ENCODE assay signal across 8 cellular contexts in genomic region chr16:75402821-75403475, GRCh38. TPM values are rescaled to one million over a fixed set of nuclear protein-coding genes. Genes with fewer than 3 reads are reported as not detected.
DNase-seq lines count a peak whose midpoint lies in the region; ATAC-seq, FAIRE-seq and TF ChIP-seq lines count a peak whose summit lies in the region.

No MANE protein-coding gene starts in this region.

- H3K9ac ChIP-seq in MM.1S (ENCODE audit: low read length), result no peak overlapping the region

- no peaks in the 10 kb centered on the region for H3K9me3 Mint-ChIP-seq in activated T-cell treated with anti-CD3 and anti-CD28 coated beads, Interleukin-2, amount 50 U/mL, for 4 hours
- no peaks in the 10 kb centered on the region for H3K9me3 Mint-ChIP-seq in MCF 10A (ENCODE audit: unreplicated experiment)

- H3K4me2 ChIP-seq in MM.1S (ENCODE audit: low read depth, low read length), result no peak overlapping the region

- H3K4me1 ChIP-seq in MM.1S (ENCODE audit: low read length) (no peaks in the 10 kb centered on the region), left lung (peaks cover 8 to 14% of the 10 kb centered on the region in 2 donors)

- no peak for DNase-seq in activated T-cell treated with anti-CD3 and anti-CD28 coated beads, Interleukin-2, amount 50 U/mL, for 4 hours
- no peak for DNase-seq in activated T-cell treated with anti-CD3 and anti-CD28 coated beads, Interleukin-2, amount 50 U/mL, for 48 hours
- DNase-seq in MM.1S (no peak), MCF 10A (ENCODE audit: unreplicated experiment) (peak; percentile 47), left lung (no peak), GM12891 (ENCODE audit: insufficient read length, low spot score) (no peak)

- BruUV-seq in MCF 10A (replicated peaks; lab: Mats Ljungman, UMichigan), result no TSS peak

- peak; percentile 56 to 66 for ATAC-seq in activated T-cell treated with anti-CD3 and anti-CD28 coated beads, Interleukin-2, amount 50 U/mL, for 4 hours
- peak; percentile 76 for ATAC-seq in left lung
- ATAC-seq in HG03378 (IDR thresholded peaks at IDR 0.05; ENCODE audit: unreplicated experiment), result no peak
- no peak for ATAC-seq in GM18502 (IDR thresholded peaks at IDR 0.05; ENCODE audit: poor library complexity, unreplicated experiment)

- TF ChIP-seq CTCF in MM.1S (IDR thresholded peaks at IDR 0.05; ENCODE audit: low read length), result peak; percentile 38
- peak; percentile 56 for TF ChIP-seq CTCF in MCF 10A (IDR thresholded peaks at IDR 0.05; ENCODE audit: unreplicated experiment)
- TF ChIP-seq CTCF in left lung (IDR thresholded peaks at IDR 0.05), result peak; percentile 38 to 45

- no peaks in the 10 kb centered on the region for H3K9me2 ChIP-seq in MM.1S (replicated peaks; ENCODE audit: insufficient read depth, low read length)

- H3K9me3 ChIP-seq in MM.1S (replicated peaks; ENCODE audit: insufficient read depth, low read length) (no peaks in the 10 kb centered on the region), left lung (no peaks in the 10 kb centered on the region)

- no peak overlapping the region for H3K4me3 ChIP-seq in MM.1S (ENCODE audit: low read length)
- H3K4me3 ChIP-seq in left lung, result no peak overlapping the region

- intact Hi-C loops in MCF 10A (cut with micrococcal nuclease), result loop anchor here (1.0 to 5.0 kb wide), 3 partner anchors 18 to 204 kb away; no protein-coding TSS in a partner anchor
- intact Hi-C loops in left lung (cut with DNase I), result no loop called here

- H3K27ac ChIP-seq in MM.1S (ENCODE audit: low read length), result no peak overlapping the region
- peak overlapping the region in 1 of 2 donors; percentile 75 for H3K27ac ChIP-seq in left lung

- no peak overlapping the region for H3K27ac Mint-ChIP-seq in MCF 10A (ENCODE audit: low read depth, unreplicated experiment)

- peaks cover 16% of the 10 kb centered on the region for H3K4me1 Mint-ChIP-seq in activated T-cell treated with anti-CD3 and anti-CD28 coated beads, Interleukin-2, amount 50 U/mL, for 4 hours (ENCODE audit: low read depth)
- peaks cover 5% of the 10 kb centered on the region for H3K4me1 Mint-ChIP-seq in MCF 10A (ENCODE audit: insufficient read depth, unreplicated experiment)

- no peaks in the 10 kb centered on the region for H3K79me2 ChIP-seq in MM.1S (ENCODE audit: low read length)

- CTCF ChIA-PET in MCF 10A (lab: Yijun Ruan, JAX), result interaction anchor here (0.6 to 8.5 kb wide), 21 partner anchors 8 to 1030 kb away, joined by 3 to 117 read pairs (median 4); partner anchors contain the start of gene TMEM170A

- no peak for TF ChIP-seq POLR2A in GM12891 (IDR thresholded peaks at IDR 0.05; ENCODE audit: low read depth, low read length)

- FAIRE-seq in GM12891 (lab: Jason Lieb, UNC), result no peak

- H3K27me3 ChIP-seq in MM.1S (replicated peaks; ENCODE audit: insufficient read depth, low read length), result no peaks in the 10 kb centered on the region
- no peaks in the 10 kb centered on the region for H3K27me3 ChIP-seq in left lung

- H3K36me3 Mint-ChIP-seq in activated T-cell treated with anti-CD3 and anti-CD28 coated beads, Interleukin-2, amount 50 U/mL, for 4 hours (ENCODE audit: insufficient read depth), result peaks cover 13% of the 10 kb centered on the region
- H3K36me3 Mint-ChIP-seq in MCF 10A (ENCODE audit: insufficient read depth, unreplicated experiment), result peaks cover 44% of the 10 kb centered on the region

- H3F3A ChIP-seq in MM.1S (ENCODE audit: insufficient read depth, low read length), result no peaks in the 10 kb centered on the region

- no peak overlapping the region for H2AFZ ChIP-seq in MM.1S (ENCODE audit: low read length)

- POLR2A ChIA-PET in MCF 10A (lab: Yijun Ruan, JAX), result interaction anchor here (1.1 to 2.1 kb wide), 2 partner anchors 25 to 97 kb away, joined by 3 to 8 read pairs; no protein-coding TSS in a partner anchor

- H3K36me3 ChIP-seq in MM.1S (replicated peaks; ENCODE audit: insufficient read depth, low read length), result no peaks in the 10 kb centered on the region
- peaks cover 0 to 18% of the 10 kb centered on the region in 2 donors for H3K36me3 ChIP-seq in left lung

- H3K4me3 Mint-ChIP-seq in activated T-cell treated with anti-CD3 and anti-CD28 coated beads, Interleukin-2, amount 50 U/mL, for 4 hours, result no peak overlapping the region
- H3K4me3 Mint-ChIP-seq in MCF 10A (ENCODE audit: unreplicated experiment), result no peak overlapping the region

- no peaks in the 10 kb centered on the region for H3K27me3 Mint-ChIP-seq in activated T-cell treated with anti-CD3 and anti-CD28 coated beads, Interleukin-2, amount 50 U/mL, for 4 hours (ENCODE audit: low read depth)
- no peaks in the 10 kb centered on the region for H3K27me3 Mint-ChIP-seq in MCF 10A (ENCODE audit: insufficient read depth, unreplicated experiment)

- no peaks in the 10 kb centered on the region for H4K20me1 ChIP-seq in MM.1S (ENCODE audit: insufficient read depth, low read length)

TF ChIP-seq in GM12891, 5 proteins besides CTCF, POLR2A, EP300 and RAD21:
- no peak for TF ChIP-seq POLR2AphosphoS5 (IDR thresholded peaks at IDR 0.05; ENCODE audit: low read depth, low read length)
- TF ChIP-seq PAX5 (IDR thresholded peaks at IDR 0.05; ENCODE audit: insufficient read depth, low read length, severe bottlenecking), result no peak
- no peak for TF ChIP-seq TAF1 (IDR thresholded peaks at IDR 0.05; ENCODE audit: low read depth, low read length)
- TF ChIP-seq SPI1 (IDR thresholded peaks at IDR 0.05; ENCODE audit: low read depth, low read length), result no peak
- TF ChIP-seq POU2F2 (IDR thresholded peaks at IDR 0.05; ENCODE audit: low read depth, low read length), result no peak

RNA-seq across cellular contexts. Expression of gene CFDP1, which starts 30.4 kb away (rescaled TPM):
- 10 to 100 TPM; 28.3 to 33.2 (median 28.6) TPM for total RNA-seq in activated T-cell treated with anti-CD3 and anti-CD28 coated beads, Interleukin-2, amount 50 U/mL, for 4 hours
- total RNA-seq in MCF 10A (2022) (41.3 and 44.7 TPM in 2 replicates), left lung (10 to 100 TPM; 43.4 to 44.5 TPM)
- 43.8 TPM for polyA plus RNA-seq in GM12891 (2012; ENCODE audit: low read depth, missing spikeins)

Comparison
In these comparisons a context has a peak if more than half of its experiments do, and no peak if none do; other contexts are left out.
1. ATAC-seq: peak in activated T-cell treated with anti-CD3 and anti-CD28 coated beads, Interleukin-2, amount 50 U/mL, for 4 hours (2 of 2) and left lung (single experiment); none in HG03378 (single experiment) and GM18502 (single experiment).
2. Peak in every context shown above with its lines, with median percentiles within 50 percentile points of each other: CTCF ChIP-seq.